ENCODE assay signal across 38 cellular contexts in the genomic region with DNA sequence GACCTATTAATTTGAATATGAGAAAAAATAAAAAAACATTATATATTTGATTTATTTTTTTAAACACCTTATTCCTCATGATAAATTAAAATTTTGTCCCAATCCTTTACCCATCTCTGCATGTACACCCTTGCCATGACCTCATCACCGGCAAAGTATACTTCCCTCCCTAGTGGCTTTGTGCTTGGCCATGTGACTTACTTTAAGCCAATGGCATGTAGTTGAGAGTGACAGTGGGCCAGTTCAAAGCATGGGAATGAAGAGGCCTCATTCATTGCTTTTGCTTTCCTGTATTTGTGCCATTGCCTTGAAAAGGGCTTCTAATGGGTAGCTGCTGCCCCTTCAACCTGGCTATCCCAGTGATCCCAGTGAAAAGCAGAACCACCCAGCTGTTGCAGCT. TPM values are rescaled to one million over a fixed set of nuclear protein-coding genes. Genes with fewer than 3 reads are reported as not detected.
"Had no signal": no experiment of that assay in that cellular context is flagged by ENCODE, and none has a peak within 500 bp of the region (broad histone marks: within the 10 kb centered on the region; RNA-seq: fewer than 3 reads in every experiment).

No MANE protein-coding gene starts in this region.

- FAIRE-seq: astrocyte, TTC549 had no signal

- H3K9me3 ChIP-seq: adrenal gland, body of pancreas, breast epithelium had no signal

- H3K9me3 Mint-ChIP-seq: activated B cell treated with CpG ODN at 0.5 μM for 24 hours; activated CD8-positive, alpha-beta T cell treated with anti-CD3 and anti-CD28 coated beads for 36 hours; activated naive CD4-positive, alpha-beta T cell treated with anti-CD3 and anti-CD28 coated beads for 36 hours; activated naive CD4-positive, alpha-beta T cell treated with anti-CD3 and anti-CD28 coated beads, Interleukin-2, amount 50 U/mL, for 72 hours; activated T-cell treated with anti-CD3 and anti-CD28 coated beads, Interleukin-2, amount 50 U/mL, for 4 hours; activated T-cell treated with anti-CD3 and anti-CD28 coated beads, Interleukin-2, amount 50 U/mL, for 72 hours; activated T-helper 1 cell treated with anti-CD3 and anti-CD28 coated beads, Interleukin-12 subunit alpha, Interleukin-12 subunit beta, Interleukin-2, Interleukin-4 antibody, amounts not matched to agents 30 ng/mL and 10 ng/mL and 1 ng/mL, durations not matched to agents 14 hours and 24 hours and 36 hours; activated T-helper 17 cell treated with anti-CD3 and anti-CD28 coated beads, Interleukin-2, amount 50 U/mL, for 72 hours; T-helper 1 cell treated with Interleukin-12 subunit alpha and Interleukin-12 subunit beta and Interleukin-4 antibody, amounts not matched to agents 30 μg/mL and 1 μg/mL, for 36 hours had no signal

- H3K36me3 ChIP-seq: adrenal gland, brain microvascular endothelial cell, breast epithelium had no signal

- H3K4me1 ChIP-seq: adrenal gland, body of pancreas, breast epithelium had no signal

- H3K36me3 Mint-ChIP-seq: activated naive CD8-positive, alpha-beta T cell treated with anti-CD3 and anti-CD28 coated beads for 36 hours had no signal

- H3K27ac ChIP-seq: adrenal gland, body of pancreas, brain microvascular endothelial cell, breast epithelium, VCaP had no signal

- H3K4me3 ChIP-seq: adrenal gland, body of pancreas, breast epithelium had no signal

- H3K27me3 Mint-ChIP-seq: activated B cell treated with CpG ODN at 0.5 μM for 24 hours; activated CD8-positive, alpha-beta T cell treated with anti-CD3 and anti-CD28 coated beads for 36 hours; activated naive CD8-positive, alpha-beta T cell treated with anti-CD3 and anti-CD28 coated beads for 36 hours had no signal

- H3K27me3 ChIP-seq: adrenal gland, body of pancreas, brain microvascular endothelial cell, breast epithelium had no signal

- ATAC-seq: activated CD8-positive, alpha-beta T cell treated with anti-CD3 and anti-CD28 coated beads for 36 hours; activated naive CD4-positive, alpha-beta T cell treated with anti-CD3 and anti-CD28 coated beads, Interleukin-2, amount 50 U/mL, for 72 hours; activated T-cell treated with anti-CD3 and anti-CD28 coated beads, Interleukin-2, amount 50 U/mL, for 4 hours; activated T-cell treated with anti-CD3 and anti-CD28 coated beads, Interleukin-2, amount 50 U/mL, for 72 hours; activated T-helper 17 cell treated with anti-CD3 and anti-CD28 coated beads, Interleukin-2, amount 50 U/mL, for 72 hours; body of pancreas had no signal

- H3K4me1 Mint-ChIP-seq: activated B cell treated with CpG ODN at 0.5 μM for 24 hours; activated CD4-positive, alpha-beta T cell treated with anti-CD3 and anti-CD28 coated beads, Interleukin-2, amount 10 ng/mL, durations not matched to agents 7 days and 5 days; activated naive CD8-positive, alpha-beta T cell treated with anti-CD3 and anti-CD28 coated beads for 36 hours; activated T-helper 17 cell treated with anti-CD3 and anti-CD28 coated beads, Interleukin-2, amount 50 U/mL, for 72 hours had no signal

- H3K4me3 Mint-ChIP-seq: activated B cell treated with CpG ODN at 0.5 μM for 24 hours; activated CD4-positive, alpha-beta T cell treated with anti-CD3 and anti-CD28 coated beads, Interleukin-2, amount 10 ng/mL, durations not matched to agents 7 days and 5 days; activated CD8-positive, alpha-beta T cell treated with anti-CD3 and anti-CD28 coated beads for 36 hours; activated naive CD4-positive, alpha-beta T cell treated with anti-CD3 and anti-CD28 coated beads for 36 hours; activated naive CD8-positive, alpha-beta T cell treated with anti-CD3 and anti-CD28 coated beads for 36 hours; activated T-cell treated with anti-CD3 and anti-CD28 coated beads, Interleukin-2, amount 50 U/mL, for 4 hours; activated T-cell treated with anti-CD3 and anti-CD28 coated beads, Interleukin-2, amount 50 U/mL, for 72 hours; activated T-helper 1 cell treated with anti-CD3 and anti-CD28 coated beads, Interleukin-12 subunit alpha, Interleukin-12 subunit beta, Interleukin-2, Interleukin-4 antibody, amounts not matched to agents 30 ng/mL and 10 ng/mL and 1 ng/mL, durations not matched to agents 14 hours and 24 hours and 36 hours; activated T-helper 17 cell treated with anti-CD3 and anti-CD28 coated beads, Interleukin-2, amount 50 U/mL, for 72 hours; T-helper 1 cell treated with Interleukin-12 subunit alpha and Interleukin-12 subunit beta and Interleukin-4 antibody, amounts not matched to agents 30 μg/mL and 1 μg/mL, for 36 hours; T-helper 2 cell treated with Interferon-gamma antibody and Interleukin-4, amounts not matched to agents 5 μg/mL and 100 μg/mL, for 36 hours had no signal

- H3K27ac Mint-ChIP-seq: activated B cell treated with CpG ODN at 0.5 μM for 24 hours; activated CD4-positive, alpha-beta T cell treated with anti-CD3 and anti-CD28 coated beads, Interleukin-2, amount 10 ng/mL, durations not matched to agents 7 days and 5 days; activated CD8-positive, alpha-beta T cell treated with anti-CD3 and anti-CD28 coated beads for 36 hours; activated naive CD4-positive, alpha-beta T cell treated with anti-CD3 and anti-CD28 coated beads for 36 hours; activated naive CD4-positive, alpha-beta T cell treated with anti-CD3 and anti-CD28 coated beads, Interleukin-2, amount 50 U/mL, for 72 hours; activated naive CD8-positive, alpha-beta T cell treated with anti-CD3 and anti-CD28 coated beads for 36 hours; activated T-cell treated with anti-CD3 and anti-CD28 coated beads, Interleukin-2, amount 50 U/mL, for 72 hours; activated T-helper 1 cell treated with anti-CD3 and anti-CD28 coated beads, Interleukin-12 subunit alpha, Interleukin-12 subunit beta, Interleukin-2, Interleukin-4 antibody, amounts not matched to agents 30 ng/mL and 10 ng/mL and 1 ng/mL, durations not matched to agents 14 hours and 24 hours and 36 hours; activated T-helper 17 cell treated with anti-CD3 and anti-CD28 coated beads, Interleukin-2, amount 50 U/mL, for 72 hours; T-helper 1 cell treated with Interleukin-12 subunit alpha and Interleukin-12 subunit beta and Interleukin-4 antibody, amounts not matched to agents 30 μg/mL and 1 μg/mL, for 36 hours; T-helper 2 cell treated with Interferon-gamma antibody and Interleukin-4, amounts not matched to agents 5 μg/mL and 100 μg/mL, for 36 hours had no signal

- DNase-seq: activated B cell treated with CpG ODN at 0.5 μM for 24 hours; activated CD4-positive, alpha-beta T cell treated with anti-CD3 and anti-CD28 coated beads for 4 hours; activated CD4-positive, alpha-beta T cell treated with anti-CD3 and anti-CD28 coated beads, Interleukin-2, amount 10 ng/mL, durations not matched to agents 7 days and 5 days; activated CD4-positive, alpha-beta T cell treated with anti-CD3 and anti-CD28 coated beads, Interleukin-2, amount 50 U/mL, for 48 hours; activated CD4-positive, CD25-positive, alpha-beta regulatory T cell treated with anti-CD3 and anti-CD28 coated beads, Interleukin-2, amount 50 U/mL, for 72 hours; activated CD8-positive, alpha-beta memory T cell treated with anti-CD3 and anti-CD28 coated beads, Interleukin-2, amount 50 U/mL, for 4 hours; activated CD8-positive, alpha-beta T cell treated with anti-CD3 and anti-CD28 coated beads for 36 hours; activated effector memory CD4-positive, alpha-beta T cell treated with anti-CD3 and anti-CD28 coated beads, Interleukin-2, amount 50 U/mL, for 16 hours; activated gamma-delta T cell treated with Interleukin-2 at 50 U/mL for 16 hours; activated naive CD4-positive, alpha-beta T cell; activated naive CD4-positive, alpha-beta T cell treated with anti-CD3 and anti-CD28 coated beads for 36 hours; activated naive CD4-positive, alpha-beta T cell treated with anti-CD3 and anti-CD28 coated beads, Interleukin-2, amount 50 U/mL, for 16 hours; activated naive CD8-positive, alpha-beta T cell treated with anti-CD3 and anti-CD28 coated beads for 36 hours; activated T-cell treated with anti-CD3 and anti-CD28 coated beads for 4 hours; activated T-cell treated with anti-CD3 and anti-CD28 coated beads, Interleukin-2, amount 50 U/mL, for 1 hour; activated T-cell treated with anti-CD3 and anti-CD28 coated beads, Interleukin-2, amount 50 U/mL, for 4 hours; activated T-cell treated with anti-CD3 and anti-CD28 coated beads, Interleukin-2, amount 50 U/mL, for 72 hours; adrenal gland; amniotic stem cell; aorta; body of pancreas; brain microvascular endothelial cell; central memory CD4-positive, alpha-beta T cell; T-helper 1 cell; T-helper 2 cell; T-helper 9 cell had no signal

RNA-seq across cellular contexts. Expression of gene C9, which starts 31.2 kb away (rescaled TPM):
- total RNA-seq: activated B cell treated with CpG ODN at 0.5 μM for 24 hours; activated CD4-positive, alpha-beta T cell treated with anti-CD3 and anti-CD28 coated beads, Interleukin-2, amount 10 ng/mL, durations not matched to agents 7 days and 5 days; activated CD8-positive, alpha-beta memory T cell treated with anti-CD3 and anti-CD28 coated beads for 36 hours; activated CD8-positive, alpha-beta T cell treated with anti-CD3 and anti-CD28 coated beads for 36 hours; activated naive CD4-positive, alpha-beta T cell treated with anti-CD3 and anti-CD28 coated beads for 36 hours; activated naive CD4-positive, alpha-beta T cell treated with anti-CD3 and anti-CD28 coated beads, Interleukin-2, amount 50 U/mL, for 72 hours; activated naive CD8-positive, alpha-beta T cell treated with anti-CD3 and anti-CD28 coated beads for 36 hours; activated T-cell treated with anti-CD3 and anti-CD28 coated beads, Interleukin-2, amount 50 U/mL, for 72 hours; activated T-helper 1 cell treated with anti-CD3 and anti-CD28 coated beads, Interleukin-12 subunit alpha, Interleukin-12 subunit beta, Interleukin-2, Interleukin-4 antibody, amounts not matched to agents 30 ng/mL and 10 ng/mL and 1 ng/mL, durations not matched to agents 14 hours and 24 hours and 36 hours; activated T-helper 17 cell treated with anti-CD3 and anti-CD28 coated beads, Interleukin-2, amount 50 U/mL, for 72 hours; body of pancreas; cardiac septum; cerebellum had no signal
